ENCODE assay signal across 1 cellular context in genomic region chr1:228145050-228145343, GRCh38.
TF ChIP-seq lines count a peak whose summit lies in the region.

No MANE protein-coding gene starts in this region.

TF ChIP-seq in HEK293, 187 proteins besides CTCF, POLR2A, EP300 and RAD21:
- TF ChIP-seq SP3 (tag by site-specific recombination; IDR thresholded peaks at IDR 0.05), result no peak
- 0 out of 2 replicates have a peak, but pooled peaks have one; percentile 6 for TF ChIP-seq ZNF677 (tag by site-specific recombination; IDR thresholded peaks at IDR 0.05)
- 0 out of 2 replicates have a peak, but pooled peaks have one; percentile 29 for TF ChIP-seq GLIS2 (tag by site-specific recombination; IDR thresholded peaks at IDR 0.05)
